10 cellular contexts compared by ENCODE assay signal in genomic region chr5:14211818-14212799, GRCh38.
DNase-seq lines count a peak whose midpoint lies in the region; ATAC-seq, FAIRE-seq and TF ChIP-seq lines count a peak whose summit lies in the region.
"Had no signal": no experiment of that assay in that cellular context is flagged by ENCODE, and none has a peak within 500 bp of the region (broad histone marks: within the 10 kb centered on the region; RNA-seq: fewer than 3 reads in every experiment).

No MANE protein-coding gene starts in this region.

- WGBS in A549 (ENCODE audit: missing lambda C conversion rate) = 54% methylated on average over 5 of the region's 5 CpGs

- no peaks in the 10 kb centered on the region for H3K9me3 ChIP-seq in A549

- CTCF ChIA-PET in A549 (lab: Yijun Ruan, JAX) = interaction anchor here (0.6 to 1.6 kb wide), 6 partner anchors 10 to 564 kb away, joined by 3 to 5 read pairs (median 4); partner anchors contain the start of gene TRIO

- TF ChIP-seq CTCF in A549 (IDR thresholded peaks at IDR 0.05) (no peak), endothelial cell (IDR thresholded peaks at IDR 0.05; ENCODE audit: unreplicated experiment) (no peak)

- H3K9me3 Mint-ChIP-seq in endothelial cell (ENCODE audit: unreplicated experiment) = no peaks in the 10 kb centered on the region
- H3K9me3 Mint-ChIP-seq: natural killer cell treated with Interleukin-12 subunit alpha and Interleukin-12 subunit beta and Interleukin-15 and Interleukin-18, amount 100 ng/mL, for 72 hours had no signal

- TF ChIP-seq EP300 in A549 (IDR thresholded peaks at IDR 0.05) = no peak

- no peak for ATAC-seq in A549
- ATAC-seq in HG03066 (IDR thresholded peaks at IDR 0.05; ENCODE audit: low read depth, unreplicated experiment) = peak; percentile 18
- ATAC-seq in GM21526 (IDR thresholded peaks at IDR 0.05; ENCODE audit: low FRiP score, unreplicated experiment) = no peak
- ATAC-seq: natural killer cell treated with Interleukin-12 subunit alpha and Interleukin-12 subunit beta and Interleukin-15 and Interleukin-18, amount 100 ng/mL, for 72 hours had no signal

- DNase-seq in A549 (ENCODE audit: low read depth in 1 of 2, low spot score in 1 of 2) (no peak), GM19239 (ENCODE audit: insufficient read length, low spot score) (no peak), endothelial cell (ENCODE audit: low spot score) (no peak), NCI-H748 treated with DMSO at 0.1 percent for 48 hours (lab: John Stamatoyannopoulos, UW) (no peak), nucleus accumbens (lab: John Stamatoyannopoulos, UW) (no peak)
- no peak for DNase-seq in stimulated activated CD4-positive, alpha-beta T cell treated with anti-CD3 and anti-CD28 coated beads, Interleukin-12 subunit alpha, Interleukin-12 subunit beta, amount 100 ng/mL, for 4 hours
- DNase-seq: activated T-cell treated with anti-CD3 and anti-CD28 coated beads, Interleukin-2, amount 50 U/mL, for 1 hour had no signal

- FAIRE-seq in A549 (lab: Jason Lieb, UNC) = no peak
- peak; percentile 83 for FAIRE-seq in GM19239 (lab: Jason Lieb, UNC)

- peak overlapping the region; percentile 69 for H3K4me2 ChIP-seq in A549

- peaks cover 88% of the 10 kb centered on the region for H3K4me1 ChIP-seq in A549

- TF ChIP-seq RAD21 in A549 (conservative IDR thresholded peaks at IDR 0.05 in 1 of 2, IDR thresholded peaks at IDR 0.05 in 1 of 2) = no peak

- H3K27ac ChIP-seq in A549 = peak overlapping the region; percentile 46 to 69; a peak in 5 of 6 replicates

- H3K4me1 Mint-ChIP-seq in endothelial cell (ENCODE audit: unreplicated experiment) = peaks cover 46% of the 10 kb centered on the region

- H3K4me3 Mint-ChIP-seq in endothelial cell (ENCODE audit: unreplicated experiment) = no peak overlapping the region
- H3K4me3 Mint-ChIP-seq: natural killer cell treated with Interleukin-12 subunit alpha and Interleukin-12 subunit beta and Interleukin-15 and Interleukin-18, amount 100 ng/mL, for 72 hours had no signal

- H3K27me3 Mint-ChIP-seq in endothelial cell (ENCODE audit: unreplicated experiment) = peaks cover 8% of the 10 kb centered on the region

- no peaks in the 10 kb centered on the region for H3K36me3 Mint-ChIP-seq in endothelial cell (ENCODE audit: low read depth, unreplicated experiment)
- H3K36me3 Mint-ChIP-seq: natural killer cell treated with Interleukin-12 subunit alpha and Interleukin-12 subunit beta and Interleukin-15 and Interleukin-18, amount 100 ng/mL, for 72 hours had no signal

- H3K27ac Mint-ChIP-seq in endothelial cell (ENCODE audit: unreplicated experiment) = peak overlapping the region; percentile 58

- H3K4me3 ChIP-seq in A549 = no peak overlapping the region

- no peak for TF ChIP-seq POLR2A in A549 (IDR thresholded peaks at IDR 0.05; ENCODE audit: low read length)

- POLR2A ChIA-PET in A549 (lab: Yijun Ruan, JAX) = no interaction called here

TF ChIP-seq in A549, 52 proteins besides CTCF, POLR2A, EP300 and RAD21:
- no peak for TF ChIP-seq JUN (IDR thresholded peaks at IDR 0.05)
- no peak for TF ChIP-seq MYC (IDR thresholded peaks at IDR 0.05; ENCODE audit: borderline replicate concordance, low read length)
- TF ChIP-seq RNF2 (IDR thresholded peaks at IDR 0.05; ENCODE audit: borderline replicate concordance, low read depth) = no peak
- TF ChIP-seq MAZ (IDR thresholded peaks at IDR 0.05; ENCODE audit: borderline replicate concordance, low read depth, low read length) = no peak
- TF ChIP-seq FOXS1 (CRISPR knock-in tag; IDR thresholded peaks at IDR 0.05) = no peak
- no peak for TF ChIP-seq EHMT2 (IDR thresholded peaks at IDR 0.05; ENCODE audit: low read depth)
- TF ChIP-seq MAX (IDR thresholded peaks at IDR 0.05) = no peak
- TF ChIP-seq JUNB (IDR thresholded peaks at IDR 0.05) = no peak
- no peak for TF ChIP-seq HES2 (IDR thresholded peaks at IDR 0.05)
- TF ChIP-seq SMC3 (IDR thresholded peaks at IDR 0.05) = no peak
- no peak for TF ChIP-seq ZSCAN20 (CRISPR knock-in tag; IDR thresholded peaks at IDR 0.05)
- no peak for TF ChIP-seq TP53 (CRISPR knock-in tag; IDR thresholded peaks at IDR 0.05)
- no peak for TF ChIP-seq CHD4 (IDR thresholded peaks at IDR 0.05; ENCODE audit: borderline replicate concordance)
- no peak for TF ChIP-seq CEBPB (IDR thresholded peaks at IDR 0.05)
